22 cellular contexts compared by ENCODE assay signal in the genomic region with DNA sequence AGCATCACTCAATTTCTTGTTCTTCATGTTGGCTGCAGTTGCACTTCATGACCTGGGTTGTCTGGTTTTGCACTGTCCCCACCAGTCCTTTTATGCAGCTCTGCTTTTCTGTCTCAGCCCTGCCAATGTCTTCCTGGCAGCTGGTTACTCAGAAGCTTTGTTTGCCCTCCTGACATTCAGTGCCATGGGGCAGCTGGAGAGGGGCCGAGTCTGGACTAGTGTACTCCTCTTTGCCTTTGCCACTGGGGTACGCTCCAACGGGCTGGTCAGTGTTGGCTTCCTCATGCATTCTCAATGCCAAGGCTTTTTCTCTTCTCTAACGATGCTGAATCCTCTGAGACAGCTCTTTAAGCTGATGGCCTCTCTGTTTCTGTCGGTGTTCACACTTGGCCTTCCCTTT. TPM values are rescaled to one million over a fixed set of nuclear protein-coding genes. Genes with fewer than 3 reads are reported as not detected.
DNase-seq lines count a peak whose midpoint lies in the region; ATAC-seq and TF ChIP-seq lines count a peak whose summit lies in the region.
"Had no signal": no experiment of that assay in that cellular context is flagged by ENCODE, and none has a peak within 500 bp of the region (broad histone marks: within the 10 kb centered on the region; RNA-seq: fewer than 3 reads in every experiment).

No MANE protein-coding gene starts in this region.

- H3K36me3 Mint-ChIP-seq in activated naive CD8-positive, alpha-beta T cell = peaks cover 10% of the 10 kb centered on the region
- H3K36me3 Mint-ChIP-seq in activated naive CD8-positive, alpha-beta T cell treated with anti-CD3 and anti-CD28 coated beads, Interleukin-2, amount 50 U/mL, for 24 hours (ENCODE audit: low read depth) = peaks cover 44% of the 10 kb centered on the region
- H3K36me3 Mint-ChIP-seq in T-helper 17 cell (ENCODE audit: low read depth) (peaks cover 6% of the 10 kb centered on the region), osteocyte (ENCODE audit: unreplicated experiment) (peaks cover 10% of the 10 kb centered on the region)
- H3K36me3 Mint-ChIP-seq in central memory CD8-positive, alpha-beta T cell (ENCODE audit: insufficient read depth) = peaks cover 33% of the 10 kb centered on the region

- no peaks in the 10 kb centered on the region for H3K27me3 ChIP-seq in subcutaneous abdominal adipose tissue (ENCODE audit: control insufficient read depth in 5 of 5, insufficient read depth in 4 of 5, low read length in 5 of 5)
- H3K27me3 ChIP-seq: SJCRH30 had no signal

- H3K4me3 Mint-ChIP-seq in activated naive CD8-positive, alpha-beta T cell = no peak overlapping the region
- no peak overlapping the region for H3K4me3 Mint-ChIP-seq in activated naive CD8-positive, alpha-beta T cell treated with anti-CD3 and anti-CD28 coated beads, Interleukin-2, amount 50 U/mL, for 24 hours
- H3K4me3 Mint-ChIP-seq in T-helper 17 cell (no peak overlapping the region), osteocyte (ENCODE audit: unreplicated experiment) (no peak overlapping the region)
- no peak overlapping the region for H3K4me3 Mint-ChIP-seq in central memory CD8-positive, alpha-beta T cell
- H3K4me3 Mint-ChIP-seq: CD14-positive monocyte, IgD-negative memory B cell had no signal

- H3K4me1 Mint-ChIP-seq in activated naive CD8-positive, alpha-beta T cell (ENCODE audit: low read depth) = peaks cover 43% of the 10 kb centered on the region
- peaks cover 56% of the 10 kb centered on the region for H3K4me1 Mint-ChIP-seq in activated naive CD8-positive, alpha-beta T cell treated with anti-CD3 and anti-CD28 coated beads, Interleukin-2, amount 50 U/mL, for 24 hours
- H3K4me1 Mint-ChIP-seq in T-helper 17 cell (peaks cover 38% of the 10 kb centered on the region), osteocyte (ENCODE audit: unreplicated experiment) (peaks cover 22% of the 10 kb centered on the region)
- H3K4me1 Mint-ChIP-seq in central memory CD8-positive, alpha-beta T cell = peaks cover 41% of the 10 kb centered on the region

- peaks cover 17 to 75% (median 56%) of the 10 kb centered on the region in 5 donors for H3K4me1 ChIP-seq in subcutaneous abdominal adipose tissue (ENCODE audit: control insufficient read depth in 5 of 5, insufficient read depth in 5 of 5, low read length in 5 of 5)
- H3K4me1 ChIP-seq: Caco-2 had no signal

- peak overlapping the region; percentile 2 for H3K27ac Mint-ChIP-seq in activated naive CD8-positive, alpha-beta T cell
- H3K27ac Mint-ChIP-seq in activated naive CD8-positive, alpha-beta T cell treated with anti-CD3 and anti-CD28 coated beads, Interleukin-2, amount 50 U/mL, for 24 hours = no peak overlapping the region
- peak overlapping the region; percentile 69 for H3K27ac Mint-ChIP-seq in T-helper 17 cell
- peak overlapping the region; percentile 33 for H3K27ac Mint-ChIP-seq in central memory CD8-positive, alpha-beta T cell (ENCODE audit: low read depth)
- no peak overlapping the region for H3K27ac Mint-ChIP-seq in osteocyte (ENCODE audit: unreplicated experiment)
- H3K27ac Mint-ChIP-seq: CD14-positive monocyte, IgD-negative memory B cell had no signal

- no peaks in the 10 kb centered on the region for H3K9me3 Mint-ChIP-seq in activated naive CD8-positive, alpha-beta T cell (ENCODE audit: low read depth)
- no peaks in the 10 kb centered on the region for H3K9me3 Mint-ChIP-seq in activated naive CD8-positive, alpha-beta T cell treated with anti-CD3 and anti-CD28 coated beads, Interleukin-2, amount 50 U/mL, for 24 hours
- no peaks in the 10 kb centered on the region for H3K9me3 Mint-ChIP-seq in central memory CD8-positive, alpha-beta T cell
- no peaks in the 10 kb centered on the region for H3K9me3 Mint-ChIP-seq in osteocyte (ENCODE audit: unreplicated experiment)
- H3K9me3 Mint-ChIP-seq: IgD-negative memory B cell had no signal

- peaks cover 2 to 16% (median 7%) of the 10 kb centered on the region in 5 donors for H3K36me3 ChIP-seq in subcutaneous abdominal adipose tissue (ENCODE audit: control insufficient read depth in 5 of 5, insufficient read depth in 5 of 5, low read length in 5 of 5)
- H3K36me3 ChIP-seq: HAP-1, SJCRH30 had no signal

- no peak for ATAC-seq in activated naive CD8-positive, alpha-beta T cell treated with anti-CD3 and anti-CD28 coated beads, Interleukin-2, amount 50 U/mL, for 24 hours
- ATAC-seq in T-helper 17 cell (no peak), GM18868 (IDR thresholded peaks at IDR 0.05; ENCODE audit: unreplicated experiment) (no peak)
- no peak for ATAC-seq in central memory CD8-positive, alpha-beta T cell (replicated peaks; ENCODE audit: extremely low read depth, poor library complexity, severe bottlenecking)
- ATAC-seq: A549 had no signal

- no peaks in the 10 kb centered on the region for H3K9me3 ChIP-seq in T-helper 17 cell (ENCODE audit: control insufficient read depth, low read length, poor library complexity, severe bottlenecking)
- H3K9me3 ChIP-seq in subcutaneous abdominal adipose tissue (ENCODE audit: control insufficient read depth in 5 of 5, low read length in 5 of 5) = no peaks in the 10 kb centered on the region
- H3K9me3 ChIP-seq: A549, Caco-2, HAP-1, SJCRH30 had no signal

- DNase-seq in activated naive CD8-positive, alpha-beta T cell treated with anti-CD3 and anti-CD28 coated beads, Interleukin-2, amount 50 U/mL, for 24 hours = no peak
- DNase-seq in T-helper 17 cell (no peak), osteocyte (ENCODE audit: extremely low spot score, unreplicated experiment) (no peak)
- DNase-seq in central memory CD8-positive, alpha-beta T cell (ENCODE audit: low spot score in 2 of 2) = no peak
- DNase-seq: Caco-2, DMS153, Kasumi-1, MM.1S, NCI-H1105, NCI-H1694 treated with DMSO at 0.1 percent for 48 hours, NCI-H2107, NCI-H226, NCI-H526, SJCRH30 had no signal

- H3K4me3 ChIP-seq in subcutaneous abdominal adipose tissue (ENCODE audit: low read depth in 1 of 5, low read length in 5 of 5) = no peak overlapping the region
- H3K4me3 ChIP-seq: A549, HAP-1, SJCRH30 had no signal

- H3K9ac ChIP-seq in subcutaneous abdominal adipose tissue (ENCODE audit: low read length in 5 of 5) = peak overlapping the region in 2 of 5 donors; percentile 1 to 55

- TF ChIP-seq CTCF in osteocyte (IDR thresholded peaks at IDR 0.05) = no peak

- no peaks in the 10 kb centered on the region for H3K27me3 Mint-ChIP-seq in activated naive CD8-positive, alpha-beta T cell
- H3K27me3 Mint-ChIP-seq in activated naive CD8-positive, alpha-beta T cell treated with anti-CD3 and anti-CD28 coated beads, Interleukin-2, amount 50 U/mL, for 24 hours = no peaks in the 10 kb centered on the region
- H3K27me3 Mint-ChIP-seq in T-helper 17 cell = no peaks in the 10 kb centered on the region
- H3K27me3 Mint-ChIP-seq in central memory CD8-positive, alpha-beta T cell = no peaks in the 10 kb centered on the region
- H3K27me3 Mint-ChIP-seq in osteocyte (ENCODE audit: unreplicated experiment) = no peaks in the 10 kb centered on the region
- H3K27me3 Mint-ChIP-seq: IgD-negative memory B cell had no signal

- peak overlapping the region; percentile 78 for H3K27ac ChIP-seq in subcutaneous abdominal adipose tissue (ENCODE audit: low read depth, low read length)
- H3K27ac ChIP-seq: A549, RWPE1, SJCRH30 had no signal

RNA-seq across cellular contexts. Expression of a gene that starts 6.6 kb away (rescaled TPM):
- total RNA-seq in T-helper 17 cell = 10 to 100 TPM; 12.0 to 14.3 TPM
- total RNA-seq in osteocyte = 14.2 TPM in 2 replicates

RNA-seq across cellular contexts. Expression of a gene that starts 32.1 kb away (rescaled TPM):
- total RNA-seq in T-helper 17 cell (10 to 100 TPM; 70.2 to 71.2 TPM), osteocyte (19.8 and 24.2 TPM in 2 replicates)

Comparison
In these comparisons a context has a peak if more than half of its experiments do, and no peak if none do; other contexts are left out.
1. H3K27ac Mint-ChIP-seq: peak in activated naive CD8-positive, alpha-beta T cell (single experiment), T-helper 17 cell (single experiment) and central memory CD8-positive, alpha-beta T cell (single experiment); none in activated naive CD8-positive, alpha-beta T cell treated with anti-CD3 and anti-CD28 coated beads, Interleukin-2, amount 50 U/mL, for 24 hours (single experiment) and osteocyte (single experiment).